In genomic region chr10:79904671-79905321, GRCh38 we compare ENCODE assay signal across 8 cellular contexts. TPM values are rescaled to one million over a fixed set of nuclear protein-coding genes. Genes with fewer than 3 reads are reported as not detected.
DNase-seq lines count a peak whose midpoint lies in the region; ATAC-seq and TF ChIP-seq lines count a peak whose summit lies in the region.

No MANE protein-coding gene starts in this region.

- H3K27me3 Mint-ChIP-seq in WTC11 (ENCODE audit: low read depth), result peaks cover 36% of the 10 kb centered on the region

- H3K9me3 Mint-ChIP-seq in WTC11, result no peaks in the 10 kb centered on the region

- no peaks in the 10 kb centered on the region for H3K36me3 Mint-ChIP-seq in WTC11

- H3K36me3 ChIP-seq in MM.1S (replicated peaks; ENCODE audit: insufficient read depth, low read length) (no peaks in the 10 kb centered on the region), kidney epithelial cell (ENCODE audit: control insufficient read depth, insufficient read depth, low read length) (no peaks in the 10 kb centered on the region)

- peak overlapping the region; percentile 96 for H3K4me3 Mint-ChIP-seq in WTC11

- H3K9me3 ChIP-seq in MM.1S (replicated peaks; ENCODE audit: insufficient read depth, low read length), result no peaks in the 10 kb centered on the region

- H3K27ac Mint-ChIP-seq in WTC11, result peak overlapping the region; percentile 80; the same call in 1 of the 2 replicates

- H3K4me2 ChIP-seq in MM.1S (ENCODE audit: low read depth, low read length), result peak overlapping the region; percentile 81

- peak overlapping the region; percentile 84 for H3K4me3 ChIP-seq in MM.1S (ENCODE audit: low read length)
- H3K4me3 ChIP-seq in kidney epithelial cell (ENCODE audit: low read depth, low read length), result peak overlapping the region; percentile 64

- CTCF ChIA-PET in WTC11 (lab: Charles Lee), result interaction anchor here (1.0 to 1.6 kb wide), 3 partner anchors 8 to 356 kb away, joined by 3 to 4 read pairs (median 3); no protein-coding TSS in a partner anchor

- H3K79me2 ChIP-seq in MM.1S (ENCODE audit: low read length), result peaks cover 27% of the 10 kb centered on the region; the same call in 1 of the 2 replicates

- H2AFZ ChIP-seq in MM.1S (ENCODE audit: low read length), result peak overlapping the region; percentile 100

- H3K4me1 ChIP-seq in MM.1S (ENCODE audit: low read length), result 0 out of 2 replicates have a peak, but pooled peaks cover 5% of the 10 kb centered on the region

- H3K27ac ChIP-seq in MM.1S (ENCODE audit: low read length), result peak overlapping the region; percentile 43; the same call in 1 of the 2 replicates

- H4K20me1 ChIP-seq in MM.1S (ENCODE audit: insufficient read depth, low read length), result no peaks in the 10 kb centered on the region

- H3K9ac ChIP-seq in MM.1S (ENCODE audit: low read length), result peak overlapping the region; percentile 77

- H3K9me2 ChIP-seq in MM.1S (replicated peaks; ENCODE audit: insufficient read depth, low read length), result no peaks in the 10 kb centered on the region

- peaks cover 11% of the 10 kb centered on the region for H3F3A ChIP-seq in MM.1S (ENCODE audit: insufficient read depth, low read length)

- DNase-seq in MM.1S, result peak; percentile 63
- DNase-seq in WTC11 (ENCODE audit: low spot score), result peak; percentile 70
- DNase-seq in central memory CD4-positive, alpha-beta T cell, result peak; percentile 19
- no peak for DNase-seq in kidney epithelial cell (ENCODE audit: low read depth)
- peak; percentile 54 for DNase-seq in stimulated activated CD4-positive, alpha-beta T cell treated with anti-CD3 and anti-CD28 coated beads, Interleukin-12 subunit alpha, Interleukin-12 subunit beta, amount 100 ng/mL, for 4 hours

- H3K4me1 Mint-ChIP-seq in WTC11, result peaks cover 2% of the 10 kb centered on the region; the same call in 1 of the 2 replicates

- TF ChIP-seq CTCF in MM.1S (IDR thresholded peaks at IDR 0.05; ENCODE audit: low read length), result no peak
- TF ChIP-seq CTCF in WTC11 (IDR thresholded peaks at IDR 0.05), result no peak
- no peak for TF ChIP-seq CTCF in kidney epithelial cell (IDR thresholded peaks at IDR 0.05; ENCODE audit: insufficient read depth, low read length, poor library complexity, severe bottlenecking)

- H3K27me3 ChIP-seq in MM.1S (replicated peaks; ENCODE audit: insufficient read depth, low read length) (no peaks in the 10 kb centered on the region), kidney epithelial cell (ENCODE audit: control insufficient read depth, insufficient read depth, low read length) (no peaks in the 10 kb centered on the region)

- POLR2A ChIA-PET in WTC11 (lab: Charles Lee), result no interaction called here

- ATAC-seq in GM18907 (IDR thresholded peaks at IDR 0.05; ENCODE audit: unreplicated experiment) (peak; percentile 46), WTC11 (peak; percentile 85), HG03457 (IDR thresholded peaks at IDR 0.05; ENCODE audit: unreplicated experiment) (no peak), HG03095 (IDR thresholded peaks at IDR 0.05; ENCODE audit: unreplicated experiment) (no peak)

TF ChIP-seq in WTC11, 78 proteins besides CTCF, POLR2A, EP300 and RAD21 (continues in another document):
- TF ChIP-seq, protein P1, sequence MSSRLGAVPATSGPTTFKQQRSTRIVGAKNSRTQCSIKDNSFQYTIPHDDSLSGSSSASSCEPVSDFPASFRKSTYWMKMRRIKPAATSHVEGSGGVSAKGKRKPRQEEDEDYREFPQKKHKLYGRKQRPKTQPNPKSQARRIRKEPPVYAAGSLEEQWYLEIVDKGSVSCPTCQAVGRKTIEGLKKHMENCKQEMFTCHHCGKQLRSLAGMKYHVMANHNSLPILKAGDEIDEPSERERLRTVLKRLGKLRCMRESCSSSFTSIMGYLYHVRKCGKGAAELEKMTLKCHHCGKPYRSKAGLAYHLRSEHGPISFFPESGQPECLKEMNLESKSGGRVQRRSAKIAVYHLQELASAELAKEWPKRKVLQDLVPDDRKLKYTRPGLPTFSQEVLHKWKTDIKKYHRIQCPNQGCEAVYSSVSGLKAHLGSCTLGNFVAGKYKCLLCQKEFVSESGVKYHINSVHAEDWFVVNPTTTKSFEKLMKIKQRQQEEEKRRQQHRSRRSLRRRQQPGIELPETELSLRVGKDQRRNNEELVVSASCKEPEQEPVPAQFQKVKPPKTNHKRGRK (CRISPR knock-in tag; IDR thresholded peaks at IDR 0.05; ENCODE audit: borderline replicate concordance), result no peak
- TF ChIP-seq ATF2 (CRISPR knock-in tag; IDR thresholded peaks at IDR 0.05; ENCODE audit: borderline replicate concordance, low read depth) (no peak), PRDM15 (CRISPR knock-in tag; IDR thresholded peaks at IDR 0.05) (peak; percentile 77), GABPB1 (CRISPR knock-in tag; IDR thresholded peaks at IDR 0.05) (no peak), ZNF263 (CRISPR knock-in tag; IDR thresholded peaks at IDR 0.05; ENCODE audit: low read depth) (peak; percentile 40; the same call in 1 of the 2 replicates), ERG (CRISPR knock-in tag; IDR thresholded peaks at IDR 0.05) (no peak), ZNF423 (CRISPR knock-in tag; IDR thresholded peaks at IDR 0.05) (0 out of 2 replicates have a peak, but pooled peaks have one; percentile 20), GTF2I (CRISPR knock-in tag; conservative IDR thresholded peaks at IDR 0.05) (no peak), ZBTB21 (CRISPR knock-in tag; IDR thresholded peaks at IDR 0.05; ENCODE audit: borderline replicate concordance) (no peak)
- TF ChIP-seq, protein P2, sequence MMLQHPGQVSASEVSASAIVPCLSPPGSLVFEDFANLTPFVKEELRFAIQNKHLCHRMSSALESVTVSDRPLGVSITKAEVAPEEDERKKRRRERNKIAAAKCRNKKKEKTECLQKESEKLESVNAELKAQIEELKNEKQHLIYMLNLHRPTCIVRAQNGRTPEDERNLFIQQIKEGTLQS (CRISPR knock-in tag; conservative IDR thresholded peaks at IDR 0.05), result no peak
- TF ChIP-seq, protein P3, sequence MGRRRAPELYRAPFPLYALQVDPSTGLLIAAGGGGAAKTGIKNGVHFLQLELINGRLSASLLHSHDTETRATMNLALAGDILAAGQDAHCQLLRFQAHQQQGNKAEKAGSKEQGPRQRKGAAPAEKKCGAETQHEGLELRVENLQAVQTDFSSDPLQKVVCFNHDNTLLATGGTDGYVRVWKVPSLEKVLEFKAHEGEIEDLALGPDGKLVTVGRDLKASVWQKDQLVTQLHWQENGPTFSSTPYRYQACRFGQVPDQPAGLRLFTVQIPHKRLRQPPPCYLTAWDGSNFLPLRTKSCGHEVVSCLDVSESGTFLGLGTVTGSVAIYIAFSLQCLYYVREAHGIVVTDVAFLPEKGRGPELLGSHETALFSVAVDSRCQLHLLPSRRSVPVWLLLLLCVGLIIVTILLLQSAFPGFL (CRISPR knock-in tag; IDR thresholded peaks at IDR 0.05; ENCODE audit: borderline replicate concordance), result no peak

RNA-seq across cellular contexts. Expression of gene SFTPD, which starts 44.1 kb away (rescaled TPM):
- 0.66 to 1.1 TPM (median 0.80 TPM) in 3 replicates for total RNA-seq in WTC11 (2021)
- total RNA-seq in kidney epithelial cell, result not detected in 2 replicates

Comparison
In these comparisons a context has a peak if more than half of its experiments do, and no peak if none do; other contexts are left out.
1. ATAC-seq: peak in GM18907 (single experiment) and WTC11 (single experiment); none in HG03457 (single experiment) and HG03095 (single experiment).